ENCODE assay signal across 8 cellular contexts in genomic region chr20:44651507-44652373, GRCh38. TPM values are rescaled to one million over a fixed set of nuclear protein-coding genes. Genes with fewer than 3 reads are reported as not detected.
DNase-seq lines count a peak whose midpoint lies in the region; ATAC-seq and TF ChIP-seq lines count a peak whose summit lies in the region.

Gene ADA (minus strand): TSS chr20:44651699. CDS start chr20:44651607, 92 bp downstream.

- DNase-seq in HK-2 (ENCODE audit: unreplicated experiment) (peak; percentile 61), RWPE2 (ENCODE audit: low spot score) (peak; percentile 92), amygdala (lab: John Stamatoyannopoulos, UW) (peak in 32 of 56 donors; percentile 12 to 74 (median 40)), left ventricle myocardium inferior (peak; percentile 78), posterior vena cava (ENCODE audit: low spot score) (peak; percentile 90)

- H3K4me3 ChIP-seq in RWPE2 (ENCODE audit: severe bottlenecking) = peak within 1 kb of the TSS; percentile 64
- H3K4me3 ChIP-seq in left ventricle myocardium inferior = peak within 1 kb of the TSS; percentile 80

- H3K4me1 ChIP-seq in ES-I3 (ENCODE audit: insufficient read depth, low read length) (peaks cover 20% of the 10 kb centered on the region), RWPE2 (ENCODE audit: insufficient read depth, poor library complexity, severe bottlenecking) (peaks cover 4% of the 10 kb centered on the region), left ventricle myocardium inferior (peaks cover 58% of the 10 kb centered on the region)

- peak within 1 kb of the TSS; percentile 91 for H3K9ac ChIP-seq in ES-I3 (ENCODE audit: low read depth, low read length)

- intact Hi-C loops in left ventricle myocardium inferior (cut with micrococcal nuclease) (no loop called here), posterior vena cava (cut with DNase I) (no loop called here)

- H3K27ac ChIP-seq in RWPE2 (ENCODE audit: poor library complexity, severe bottlenecking) (peak within 1 kb of the TSS; percentile 40), left ventricle myocardium inferior (replicated peaks) (peak within 1 kb of the TSS; percentile 95)

- peak; percentile 79 for ATAC-seq in RWPE2 (ENCODE audit: low read depth)
- ATAC-seq in HG02970 (IDR thresholded peaks at IDR 0.05; ENCODE audit: low FRiP score, unreplicated experiment) = no peak
- no peak for ATAC-seq in HG03139 (IDR thresholded peaks at IDR 0.05; ENCODE audit: unreplicated experiment)

- H3K9me3 ChIP-seq in ES-I3 (ENCODE audit: control insufficient read depth, insufficient read depth, low read length) = peaks cover 8% of the 10 kb centered on the region
- no peaks in the 10 kb centered on the region for H3K9me3 ChIP-seq in RWPE2 (ENCODE audit: severe bottlenecking)
- no peaks in the 10 kb centered on the region for H3K9me3 ChIP-seq in left ventricle myocardium inferior (replicated peaks)

- H3K36me3 ChIP-seq in ES-I3 (ENCODE audit: insufficient read depth, low read length) (no peaks in the 10 kb centered on the region), RWPE2 (ENCODE audit: low read depth) (no peaks in the 10 kb centered on the region), left ventricle myocardium inferior (no peaks in the 10 kb centered on the region)

- H3K27me3 ChIP-seq in RWPE2 (ENCODE audit: insufficient read depth, poor library complexity, severe bottlenecking) (no peaks in the 10 kb centered on the region), left ventricle myocardium inferior (ENCODE audit: low read depth) (no peaks in the 10 kb centered on the region)

- peak; percentile 12 for TF ChIP-seq CTCF in RWPE2 (IDR thresholded peaks at IDR 0.05; ENCODE audit: poor library complexity, severe bottlenecking)
- TF ChIP-seq CTCF in left ventricle myocardium inferior (IDR thresholded peaks at IDR 0.05; ENCODE audit: borderline replicate concordance) = peak; percentile 30

RNA-seq across cellular contexts. Expression of gene ADA, which starts in this region (rescaled TPM):
- 6.7 TPM for total RNA-seq in left ventricle myocardium inferior
- total RNA-seq in posterior vena cava = 10 to 100 TPM; 11.0 to 17.7 TPM

Comparison
In these comparisons a context has a peak if more than half of its experiments do, and no peak if none do; other contexts are left out.
1. DNase-seq: peak in every context shown above with its lines; median percentile 92 in RWPE2; 90 in posterior vena cava; 78 in left ventricle myocardium inferior; 61 in HK-2; 40 in amygdala.